2 cellular contexts compared by ENCODE assay signal in the genomic region with DNA sequence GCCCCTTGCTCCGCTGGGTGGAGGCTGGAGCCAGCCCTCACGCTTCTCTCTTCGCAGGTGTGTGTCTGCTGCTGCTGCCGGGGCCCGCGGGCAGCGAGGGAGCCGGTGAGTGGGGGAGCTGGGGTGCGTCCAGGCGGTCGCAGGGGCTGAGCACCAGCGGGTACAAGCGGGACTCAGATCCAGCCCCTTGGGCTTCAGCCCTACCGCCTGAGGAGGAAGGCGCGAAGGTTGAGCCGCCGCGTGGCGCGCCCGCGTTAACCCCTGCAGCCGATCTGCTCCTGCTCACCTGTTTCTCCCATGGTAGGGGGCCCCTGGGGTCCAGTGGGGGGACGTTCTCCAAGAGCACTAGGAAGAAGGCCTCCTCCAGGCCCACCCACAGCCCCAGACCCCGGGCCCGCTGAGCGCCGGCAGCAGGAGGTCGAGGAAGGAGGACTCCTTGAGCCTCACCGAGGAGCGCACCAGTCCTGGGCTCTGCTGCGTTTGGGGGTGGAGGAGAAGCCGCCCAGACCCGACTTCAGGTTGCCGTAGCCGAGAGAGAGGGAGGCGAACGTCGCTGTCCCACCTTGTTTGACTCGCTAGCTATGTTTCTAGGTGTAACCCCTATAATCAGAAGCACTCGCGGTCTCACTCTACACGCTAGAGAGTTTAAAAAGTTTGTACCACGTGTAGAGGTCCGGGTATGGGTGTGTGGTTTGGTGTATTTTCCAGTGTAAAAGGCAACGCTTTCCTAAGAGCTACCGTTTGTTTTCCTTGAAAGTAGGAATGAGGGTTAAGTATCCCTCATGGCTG.
A peak's percentile ranks its signal among the peaks of the same experiment; 100 is the strongest.
TF ChIP-seq lines count a peak whose summit lies in the region.

No MANE protein-coding gene starts in this region.

TF ChIP-seq in A549, 52 proteins besides CTCF, POLR2A, EP300 and RAD21:
- TF ChIP-seq POLR2AphosphoS2 (conservative IDR thresholded peaks at IDR 0.05; ENCODE audit: low read length) (no peak), PHF8 (IDR thresholded peaks at IDR 0.05; ENCODE audit: borderline replicate concordance, low read depth) (no peak)

TF ChIP-seq in endothelial cell of umbilical vein, 7 proteins besides CTCF, POLR2A, EP300 and RAD21:
- TF ChIP-seq EZH2 (IDR thresholded peaks at IDR 0.05; ENCODE audit: borderline replicate concordance, low read depth, low read length, severe bottlenecking) (peak; percentile 89), GATA2 (IDR thresholded peaks at IDR 0.05; ENCODE audit: insufficient read depth, insufficient read length, low read depth, low read length) (no peak)
